8 cellular contexts compared by ENCODE assay signal in genomic region chr9:7536310-7536939, GRCh38.
DNase-seq lines count a peak whose midpoint lies in the region; ATAC-seq and TF ChIP-seq lines count a peak whose summit lies in the region.

No MANE protein-coding gene starts in this region.

- H3F3A ChIP-seq in GM23338 (replicated peaks; ENCODE audit: low read depth) = no peaks in the 10 kb centered on the region

- peak; percentile 82 to 98 for TF ChIP-seq CTCF in GM23338 (conservative IDR thresholded peaks at IDR 0.05; ENCODE audit: low read depth in 2 of 2)
- TF ChIP-seq CTCF in KMS-11 (conservative IDR thresholded peaks at IDR 0.05; ENCODE audit: low read depth, low read length) = peak; percentile 69
- TF ChIP-seq CTCF in epithelial cell of proximal tubule (conservative IDR thresholded peaks at IDR 0.05; ENCODE audit: low read depth, low read length) = peak; percentile 80

- H3K4me3 Mint-ChIP-seq in GM23338 = no peak overlapping the region

- H3K27ac ChIP-seq in GM23338 (ENCODE audit: low read depth) (no peak overlapping the region), KMS-11 (no peak overlapping the region)

- peak; percentile 4 for DNase-seq in activated naive CD4-positive, alpha-beta T cell treated with Interleukin-2 at 50 U/mL for 16 hours
- no peak for DNase-seq in activated naive CD4-positive, alpha-beta T cell (lab: John Stamatoyannopoulos, UW)
- DNase-seq in GM23338 (ENCODE audit: low spot score) = peak; percentile 87
- DNase-seq in epithelial cell of proximal tubule (ENCODE audit: low read depth) = peak; percentile 4
- peak; percentile 42 for DNase-seq in myocyte (ENCODE audit: low read depth)
- DNase-seq in activated effector memory CD4-positive, alpha-beta T cell treated with anti-CD3 and anti-CD28 coated beads, Interleukin-2, amount 50 U/mL, for 16 hours = no peak

- H2AFZ ChIP-seq in GM23338 = peak overlapping the region; percentile 57; the same call in 1 of the 2 replicates
- no peak overlapping the region for H2AFZ ChIP-seq in KMS-11 (ENCODE audit: low read depth)

- H3K4me3 ChIP-seq in GM23338 = no peak overlapping the region
- H3K4me3 ChIP-seq in KMS-11 (IDR thresholded peaks at IDR 0.05; ENCODE audit: insufficient read depth, low read depth, low read length) = no peak overlapping the region
- H3K4me3 ChIP-seq in epithelial cell of proximal tubule (ENCODE audit: low read depth, low read length) = no peak overlapping the region

- 0 out of 2 replicates have a peak, but pooled peaks cover 5% of the 10 kb centered on the region for H3K9me2 ChIP-seq in GM23338 (ENCODE audit: insufficient read depth)

- H3K9ac ChIP-seq in KMS-11 = no peak overlapping the region

- H3K4me2 ChIP-seq in GM23338 (no peak overlapping the region), KMS-11 (no peak overlapping the region)

- no peaks in the 10 kb centered on the region for H3K4me1 ChIP-seq in GM23338 (ENCODE audit: insufficient read depth)
- H3K4me1 ChIP-seq in KMS-11 (ENCODE audit: low read depth, poor library complexity, severe bottlenecking) = no peaks in the 10 kb centered on the region

- no peaks in the 10 kb centered on the region for H3K79me2 ChIP-seq in GM23338 (replicated peaks; ENCODE audit: insufficient read depth)
- no peaks in the 10 kb centered on the region for H3K79me2 ChIP-seq in KMS-11 (ENCODE audit: insufficient read depth, low read depth)

- H3K27me3 Mint-ChIP-seq in GM23338 (ENCODE audit: insufficient read depth, low read depth, poor library complexity) = no peaks in the 10 kb centered on the region

- ATAC-seq in GM23338 = peak; percentile 99
- ATAC-seq in SK-N-SH treated with all-trans-retinoic acid at 6 μM for 48 hours = peak; percentile 94

- H3K36me3 ChIP-seq in GM23338 (ENCODE audit: insufficient read depth) = no peaks in the 10 kb centered on the region
- H3K36me3 ChIP-seq in KMS-11 (ENCODE audit: insufficient read depth) = no peaks in the 10 kb centered on the region

- H3K9me3 Mint-ChIP-seq in GM23338 = no peaks in the 10 kb centered on the region

- peak overlapping the region; percentile 82 for H3K27ac Mint-ChIP-seq in GM23338

- H3K4me1 Mint-ChIP-seq in GM23338 = peaks cover 5% of the 10 kb centered on the region; the same call in 1 of the 3 replicates

- no peaks in the 10 kb centered on the region for H3K36me3 Mint-ChIP-seq in GM23338 (ENCODE audit: low read depth)

- no peaks in the 10 kb centered on the region for H4K20me1 ChIP-seq in GM23338 (replicated peaks; ENCODE audit: insufficient read depth)
- no peaks in the 10 kb centered on the region for H4K20me1 ChIP-seq in KMS-11 (ENCODE audit: insufficient read depth)

- H3K27me3 ChIP-seq in GM23338 (ENCODE audit: insufficient read depth) = no peaks in the 10 kb centered on the region
- no peaks in the 10 kb centered on the region for H3K27me3 ChIP-seq in KMS-11 (ENCODE audit: insufficient read depth, low read depth)

TF ChIP-seq in GM23338, 12 proteins besides CTCF, POLR2A, EP300 and RAD21 (continues in another document):
- TF ChIP-seq JUNB (IDR thresholded peaks at IDR 0.05; ENCODE audit: unreplicated experiment) (no peak), EZH2 (IDR thresholded peaks at IDR 0.05; ENCODE audit: low read depth, unreplicated experiment) (no peak)

TF ChIP-seq in SK-N-SH treated with all-trans-retinoic acid at 6 μM for 48 hours, 23 proteins besides CTCF, POLR2A, EP300 and RAD21 (continues in another document):
- TF ChIP-seq BACH2 (CRISPR knock-in tag; IDR thresholded peaks at IDR 0.05; ENCODE audit: borderline replicate concordance) (no peak), PATZ1 (CRISPR knock-in tag; IDR thresholded peaks at IDR 0.05; ENCODE audit: borderline replicate concordance) (no peak), POU6F1 (CRISPR knock-in tag; IDR thresholded peaks at IDR 0.05; ENCODE audit: borderline replicate concordance, low read depth) (no peak), ZC3H10 (CRISPR knock-in tag; IDR thresholded peaks at IDR 0.05) (no peak), SNAI2 (CRISPR knock-in tag; IDR thresholded peaks at IDR 0.05) (no peak), ZNF565 (CRISPR knock-in tag; conservative IDR thresholded peaks at IDR 0.05; ENCODE audit: low read depth) (no peak), PPARA (CRISPR knock-in tag; IDR thresholded peaks at IDR 0.05; ENCODE audit: borderline replicate concordance) (no peak), ARNTL (CRISPR knock-in tag; IDR thresholded peaks at IDR 0.05; ENCODE audit: borderline replicate concordance, low read depth) (no peak), GLIS3 (CRISPR knock-in tag; IDR thresholded peaks at IDR 0.05) (no peak), ZNF70 (CRISPR knock-in tag; IDR thresholded peaks at IDR 0.05) (no peak), TSHZ2 (CRISPR knock-in tag; IDR thresholded peaks at IDR 0.05) (no peak), CREB5 (CRISPR knock-in tag; IDR thresholded peaks at IDR 0.05; ENCODE audit: low read depth) (no peak), ZFP30 (CRISPR knock-in tag; IDR thresholded peaks at IDR 0.05) (no peak), CSDC2 (CRISPR knock-in tag; IDR thresholded peaks at IDR 0.05) (no peak), TCF4 (CRISPR knock-in tag; IDR thresholded peaks at IDR 0.05; ENCODE audit: borderline replicate concordance) (no peak), OSR1 (CRISPR knock-in tag; IDR thresholded peaks at IDR 0.05) (no peak)

Comparison
In these comparisons a context has a peak if more than half of its experiments do, and no peak if none do; other contexts are left out.
1. DNase-seq: peak in activated naive CD4-positive, alpha-beta T cell treated with Interleukin-2 at 50 U/mL for 16 hours (single experiment), GM23338 (single experiment), epithelial cell of proximal tubule (single experiment) and myocyte (single experiment); none in activated naive CD4-positive, alpha-beta T cell (0 of 4) and activated effector memory CD4-positive, alpha-beta T cell treated with anti-CD3 and anti-CD28 coated beads, Interleukin-2, amount 50 U/mL, for 16 hours (single experiment).
2. Peak in every context shown above with its lines, with median percentiles within 50 percentile points of each other: CTCF ChIP-seq.